In the genomic region with DNA sequence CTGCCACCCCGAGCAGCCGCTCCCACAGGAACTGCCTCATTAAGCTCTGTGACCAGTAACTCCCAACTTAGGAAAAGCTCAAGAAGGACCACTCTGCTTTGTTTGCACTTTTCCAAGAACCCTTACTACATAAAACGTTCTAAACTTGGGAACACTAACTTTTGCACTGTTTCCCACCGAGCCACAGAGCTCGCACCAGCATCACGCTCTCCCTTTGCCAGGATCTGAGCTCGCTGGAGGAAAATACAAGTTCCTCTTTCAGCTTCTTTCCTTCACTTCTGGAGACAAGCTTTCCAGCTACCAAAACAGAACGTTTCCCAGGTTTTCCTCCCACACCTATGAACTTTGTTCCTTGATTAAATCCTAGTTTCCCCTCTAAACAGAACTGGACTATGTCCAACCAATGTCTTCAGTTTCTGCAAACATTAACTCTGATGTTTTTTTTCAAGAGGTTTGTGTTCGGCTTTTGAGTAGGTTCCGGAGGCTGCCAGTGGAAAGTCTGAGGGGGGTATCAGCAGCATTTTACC, we compare ENCODE assay signal across 8 cellular contexts.
DNase-seq lines count a peak whose midpoint lies in the region; ATAC-seq and TF ChIP-seq lines count a peak whose summit lies in the region.

No MANE protein-coding gene starts in this region.

- H3K27ac ChIP-seq in HUES6 (ENCODE audit: low read depth, low read length) (no peak overlapping the region), breast epithelium (peak overlapping the region; percentile 83 to 93), lower lobe of right lung (peak overlapping the region; percentile 96), stomach smooth muscle (ENCODE audit: low read length) (peak overlapping the region; percentile 71), MM.1S (ENCODE audit: low read length) (no peak overlapping the region)

- no peaks in the 10 kb centered on the region for H4K20me1 ChIP-seq in MM.1S (ENCODE audit: insufficient read depth, low read length)

- no peaks in the 10 kb centered on the region for H3F3A ChIP-seq in MM.1S (ENCODE audit: insufficient read depth, low read length)

- no peaks in the 10 kb centered on the region for H3K9me2 ChIP-seq in MM.1S (replicated peaks; ENCODE audit: insufficient read depth, low read length)

- intact Hi-C loops in breast epithelium (cut with DNase I; ENCODE audit: low total_unique reads) (no loop called here), lower lobe of right lung (cut with DNase I) (no loop called here)

- H3K9ac ChIP-seq in HUES6 (ENCODE audit: low read length) (no peak overlapping the region), stomach smooth muscle (ENCODE audit: low read length in 2 of 2) (peak overlapping the region; percentile 70 to 80), MM.1S (ENCODE audit: low read length) (no peak overlapping the region)

- TF ChIP-seq CTCF in breast epithelium (IDR thresholded peaks at IDR 0.05) (no peak), lower lobe of right lung (IDR thresholded peaks at IDR 0.05) (no peak), MM.1S (IDR thresholded peaks at IDR 0.05; ENCODE audit: low read length) (no peak)

- DNase-seq in breast epithelium (ENCODE audit: low spot score in 2 of 2), result no peak
- no peak for DNase-seq in lower lobe of right lung
- no peak for DNase-seq in MM.1S
- no peak for DNase-seq in NCI-H748 (lab: John Stamatoyannopoulos, UW; ENCODE audit: unreplicated experiment)
- DNase-seq in EL, result no peak

- H3K27me3 ChIP-seq in HUES6 (ENCODE audit: control insufficient read depth, insufficient read depth, low read length) (no peaks in the 10 kb centered on the region), breast epithelium (no peaks in the 10 kb centered on the region), lower lobe of right lung (ENCODE audit: low read depth) (no peaks in the 10 kb centered on the region), stomach smooth muscle (ENCODE audit: control insufficient read depth in 1 of 2, insufficient read depth in 2 of 2, low read length in 2 of 2) (no peaks in the 10 kb centered on the region), MM.1S (replicated peaks; ENCODE audit: insufficient read depth, low read length) (no peaks in the 10 kb centered on the region)

- H3K9me3 ChIP-seq in HUES6 (ENCODE audit: control insufficient read depth, insufficient read depth, low read depth, low read length), result no peaks in the 10 kb centered on the region
- no peaks in the 10 kb centered on the region for H3K9me3 ChIP-seq in breast epithelium
- H3K9me3 ChIP-seq in lower lobe of right lung, result no peaks in the 10 kb centered on the region
- no peaks in the 10 kb centered on the region for H3K9me3 ChIP-seq in stomach smooth muscle (ENCODE audit: control insufficient read depth in 2 of 2, low read length in 2 of 2)
- H3K9me3 ChIP-seq in MM.1S (replicated peaks; ENCODE audit: insufficient read depth, low read length), result no peaks in the 10 kb centered on the region

- H3K36me3 ChIP-seq in HUES6 (ENCODE audit: control insufficient read depth, insufficient read depth, low read length) (no peaks in the 10 kb centered on the region), breast epithelium (no peaks in the 10 kb centered on the region), lower lobe of right lung (no peaks in the 10 kb centered on the region), stomach smooth muscle (ENCODE audit: control insufficient read depth in 2 of 2, insufficient read depth in 2 of 2, low read length in 2 of 2) (no peaks in the 10 kb centered on the region), MM.1S (replicated peaks; ENCODE audit: insufficient read depth, low read length) (no peaks in the 10 kb centered on the region)

- H3K79me2 ChIP-seq in MM.1S (ENCODE audit: low read length), result no peaks in the 10 kb centered on the region

- H3K4me1 ChIP-seq in HUES6 (ENCODE audit: control insufficient read depth, insufficient read depth, low read length) (peaks cover 33% of the 10 kb centered on the region), breast epithelium (peaks cover 0 to 3% of the 10 kb centered on the region in 2 donors), lower lobe of right lung (peaks cover 50% of the 10 kb centered on the region), stomach smooth muscle (ENCODE audit: control insufficient read depth, insufficient read depth, low read length) (peaks cover 19% of the 10 kb centered on the region), MM.1S (ENCODE audit: low read length) (no peaks in the 10 kb centered on the region)

- H3K4me3 ChIP-seq in HUES6 (ENCODE audit: low read depth, low read length) (peak overlapping the region; percentile 43; the same call in 1 of the 2 replicates), breast epithelium (peak overlapping the region in 2 of 3 donors; percentile 45 to 69), lower lobe of right lung (peak overlapping the region; percentile 50), stomach smooth muscle (ENCODE audit: low read length in 2 of 2) (peak overlapping the region in 1 of 2 donors; percentile 71), MM.1S (ENCODE audit: low read length) (no peak overlapping the region)

- no peak overlapping the region for H3K4me2 ChIP-seq in MM.1S (ENCODE audit: low read depth, low read length)

- TF ChIP-seq POLR2A in breast epithelium (IDR thresholded peaks at IDR 0.05), result no peak

- no peak overlapping the region for H2AFZ ChIP-seq in MM.1S (ENCODE audit: low read length)

- ATAC-seq in lower lobe of right lung (peak; percentile 8 to 30), HG03354 (IDR thresholded peaks at IDR 0.05; ENCODE audit: poor library complexity, severe bottlenecking, unreplicated experiment) (no peak)

Comparison
In these comparisons a context has a peak if more than half of its experiments do, and no peak if none do; other contexts are left out.
1. H3K27ac ChIP-seq: peak in breast epithelium (2 of 2), lower lobe of right lung (single experiment) and stomach smooth muscle (single experiment); none in HUES6 (single experiment) and MM.1S (single experiment).
2. H3K9ac ChIP-seq: peak in stomach smooth muscle (2 of 2); none in HUES6 (single experiment) and MM.1S (single experiment).